ENCODE assay signal across 19 cellular contexts in the genomic region with DNA sequence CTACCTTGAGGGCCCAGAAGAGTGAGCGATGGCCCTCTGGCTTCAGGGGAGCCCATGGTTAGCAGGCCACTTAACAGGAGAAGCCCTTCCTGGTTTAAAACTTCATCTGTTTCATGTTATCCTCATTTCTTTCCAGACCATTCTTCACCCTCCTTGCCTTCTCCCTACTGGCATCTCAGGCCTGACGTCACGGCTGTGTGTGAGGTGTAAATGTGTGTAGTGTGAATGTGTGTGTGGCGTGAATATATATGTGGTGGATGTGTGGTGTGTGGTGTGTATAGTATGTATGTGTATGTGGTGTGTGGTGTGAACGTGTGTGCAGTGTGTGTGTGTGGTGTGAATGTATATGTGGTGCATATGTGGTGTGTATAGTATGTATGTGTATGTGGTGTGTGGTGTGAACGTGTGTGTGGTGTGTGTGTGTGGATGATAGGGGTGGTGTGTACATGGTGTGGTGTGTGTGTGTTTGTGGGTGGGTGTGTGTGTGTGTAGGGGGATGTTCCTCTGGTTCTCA.
DNase-seq lines count a peak whose midpoint lies in the region; ATAC-seq, FAIRE-seq and TF ChIP-seq lines count a peak whose summit lies in the region.
"Had no signal": no experiment of that assay in that cellular context is flagged by ENCODE, and none has a peak within 500 bp of the region (broad histone marks: within the 10 kb centered on the region; RNA-seq: fewer than 3 reads in every experiment).

No MANE protein-coding gene starts in this region.

- no peaks in the 10 kb centered on the region for H3K9me3 Mint-ChIP-seq in MCF 10A (ENCODE audit: unreplicated experiment)
- H3K9me3 Mint-ChIP-seq: CD4-positive, alpha-beta T cell; H9; IgD-negative memory B cell had no signal

- H3K27me3 Mint-ChIP-seq in MCF 10A (ENCODE audit: insufficient read depth, unreplicated experiment) = no peaks in the 10 kb centered on the region
- H3K27me3 Mint-ChIP-seq: CD4-positive, alpha-beta T cell had no signal

- no TSS peak for BruUV-seq in MCF 10A (replicated peaks; lab: Mats Ljungman, UMichigan)
- no TSS peak for BruUV-seq in mammary epithelial cell (replicated peaks; lab: Mats Ljungman, UMichigan)

- no peak overlapping the region for H4K8ac ChIP-seq in H1 (ENCODE audit: extremely low read depth, insufficient read depth, low read length)

- in situ Hi-C loops in mammary epithelial cell (cut with MboI; ENCODE audit: low sequenced_read_pairs in 2 of 2) = loop anchor here in 1 of 2 donors (10.0 kb wide), 1 partner anchor 430 kb away; no protein-coding TSS in a partner anchor

- H2AFZ ChIP-seq in mammary epithelial cell (ENCODE audit: low read depth, low read length) (no peak overlapping the region), H1 (ENCODE audit: low read length) (no peak overlapping the region)

- no peak overlapping the region for H3K9ac ChIP-seq in mammary epithelial cell (ENCODE audit: insufficient read depth, low read length)
- H3K9ac ChIP-seq in H1 (replicated peaks in 1 of 4; ENCODE audit: extremely low read depth in 1 of 4, low read depth in 3 of 4, low read length in 3 of 4) = no peak overlapping the region

- H3K4ac ChIP-seq in H1 (replicated peaks; ENCODE audit: insufficient read length, low read depth, low read length) = no peak overlapping the region

- no peak overlapping the region for H3K4me3 Mint-ChIP-seq in MCF 10A (ENCODE audit: unreplicated experiment)
- H3K4me3 Mint-ChIP-seq: CD4-positive, alpha-beta T cell; H9; IgD-negative memory B cell had no signal

- peak overlapping the region; percentile 93 for H3K56ac ChIP-seq in H1 (replicated peaks; ENCODE audit: insufficient read length, low read depth, low read length)

- TF ChIP-seq RAD21 in H1 (IDR thresholded peaks at IDR 0.05 in 1 of 2, conservative IDR thresholded peaks at IDR 0.05 in 1 of 2; ENCODE audit: low read depth in 2 of 2, low read length in 2 of 2) = no peak

- H3K79me2 ChIP-seq in mammary epithelial cell (ENCODE audit: insufficient read depth, low read length) = no peaks in the 10 kb centered on the region
- no peaks in the 10 kb centered on the region for H3K79me2 ChIP-seq in H1 (ENCODE audit: control insufficient read depth in 1 of 2, insufficient read depth in 2 of 2, low read length in 2 of 2)

- no peak overlapping the region for H2BK15ac ChIP-seq in H1 (ENCODE audit: low read length)

- peak; percentile 12 for FAIRE-seq in GM18507 (lab: Jason Lieb, UNC)
- FAIRE-seq in H1 (lab: Jason Lieb, UNC) = no peak
- no peak for FAIRE-seq in RCC 7860 (lab: Jason Lieb, UNC)
- FAIRE-seq: A549, D721Med, G401.6 had no signal

- H3K79me1 ChIP-seq in H1 (ENCODE audit: low read depth, low read length) = no peaks in the 10 kb centered on the region

- TF ChIP-seq POLR2A in H1 (IDR thresholded peaks at IDR 0.05; ENCODE audit: control extremely low read depth in 1 of 2, low read depth in 2 of 2, low read length in 2 of 2) = no peak

- H3K4me2 ChIP-seq in mammary epithelial cell (ENCODE audit: insufficient read depth, low read depth, low read length) = no peak overlapping the region
- no peak overlapping the region for H3K4me2 ChIP-seq in H1 (ENCODE audit: insufficient read depth in 1 of 2, low read depth in 2 of 2, low read length in 2 of 2)
- H3K4me2 ChIP-seq: A549 had no signal

- no peak overlapping the region for H4K5ac ChIP-seq in H1 (ENCODE audit: insufficient read length, low read depth, low read length)

- ATAC-seq in upper lobe of right lung = peak; percentile 33
- ATAC-seq: A549 had no signal

- no peak overlapping the region for H3K4me3 ChIP-seq in mammary epithelial cell (replicated peaks in 1 of 3; ENCODE audit: insufficient read depth in 1 of 3, low read depth in 2 of 3, low read length in 3 of 3)
- no peak overlapping the region for H3K4me3 ChIP-seq in H1 (ENCODE audit: extremely low read depth in 1 of 4, insufficient read depth in 2 of 4, low read depth in 3 of 4, low read length in 4 of 4)
- H3K4me3 ChIP-seq in upper lobe of right lung = no peak overlapping the region
- H3K4me3 ChIP-seq: A549 had no signal

- H3K4me1 Mint-ChIP-seq in MCF 10A (ENCODE audit: insufficient read depth, unreplicated experiment) = no peaks in the 10 kb centered on the region

- CTCF ChIA-PET in MCF 10A (lab: Yijun Ruan, JAX) (no interaction called here), mammary epithelial cell (lab: Charles Lee; ENCODE audit: low non-redundant PET) (no interaction called here), H1 (lab: Charles Lee; ENCODE audit: partially characterized antibody) (no interaction called here)

- H3K36me3 ChIP-seq in mammary epithelial cell (ENCODE audit: insufficient read depth, low read length) (no peaks in the 10 kb centered on the region), H1 (ENCODE audit: control insufficient read depth in 2 of 4, insufficient read depth in 4 of 4, low read length in 3 of 4) (no peaks in the 10 kb centered on the region), upper lobe of right lung (no peaks in the 10 kb centered on the region)

- H3K36me3 Mint-ChIP-seq in MCF 10A (ENCODE audit: insufficient read depth, unreplicated experiment) = no peaks in the 10 kb centered on the region

- H3K14ac ChIP-seq in H1 (ENCODE audit: insufficient read length) = no peak overlapping the region

- TF ChIP-seq EP300 in H1 (IDR thresholded peaks at IDR 0.05; ENCODE audit: borderline replicate concordance in 1 of 2, low read depth in 2 of 2, low read length in 2 of 2) = no peak

- H4K91ac ChIP-seq in H1 (replicated peaks; ENCODE audit: insufficient read length, low read length) = no peak overlapping the region

- DNase-seq in MCF 10A (ENCODE audit: unreplicated experiment) (no peak), mammary epithelial cell (no peak), GM18507 (ENCODE audit: extremely low spot score, insufficient read length, low read depth) (no peak), H1 (ENCODE audit: low read depth in 1 of 2, low spot score in 2 of 2) (no peak), upper lobe of right lung (no peak), NCI-H146 (lab: John Stamatoyannopoulos, UW) (no peak), RCC 7860 (ENCODE audit: low spot score) (no peak)
- DNase-seq in activated naive CD4-positive, alpha-beta T cell (lab: John Stamatoyannopoulos, UW) = no peak
- DNase-seq: AML-193; Caco-2; CD4-positive, alpha-beta T cell; GOT3; H9 had no signal

- dilution Hi-C loops in mammary epithelial cell (cut with HindIII; ENCODE audit: low sequenced_read_pairs) = no loop called here

- TF ChIP-seq CTCF in MCF 10A (IDR thresholded peaks at IDR 0.05; ENCODE audit: unreplicated experiment) (no peak), mammary epithelial cell (conservative IDR thresholded peaks at IDR 0.05 in 1 of 2, IDR thresholded peaks at IDR 0.05 in 1 of 2; ENCODE audit: extremely low read depth in 1 of 2, insufficient read depth in 1 of 2, low read depth in 1 of 2, low read length in 2 of 2) (no peak), H1 (IDR thresholded peaks at IDR 0.05; ENCODE audit: control extremely low read depth in 1 of 3, insufficient read depth in 1 of 3, low read depth in 1 of 3, low read length in 3 of 3) (no peak), upper lobe of right lung (IDR thresholded peaks at IDR 0.05) (no peak)

- H3K27ac ChIP-seq in mammary epithelial cell (ENCODE audit: insufficient read depth, low read depth, low read length) = no peak overlapping the region
- no peak overlapping the region for H3K27ac ChIP-seq in H1 (ENCODE audit: low read depth, low read length)
- no peak overlapping the region for H3K27ac ChIP-seq in upper lobe of right lung
- H3K27ac ChIP-seq: 22Rv1, A549, C4-2B had no signal

- H3K23me2 ChIP-seq in H1 (ENCODE audit: low read depth, low read length) = peaks cover 5% of the 10 kb centered on the region; the same call in 1 of the 2 replicates

- H3K4me1 ChIP-seq in mammary epithelial cell (ENCODE audit: insufficient read depth, low read length) (no peaks in the 10 kb centered on the region), H1 (replicated peaks in 1 of 4; ENCODE audit: control insufficient read depth in 3 of 4, insufficient read depth in 4 of 4, low read length in 3 of 4) (no peaks in the 10 kb centered on the region), upper lobe of right lung (no peaks in the 10 kb centered on the region)
- H3K4me1 ChIP-seq: A549, Caco-2 had no signal

- H3K18ac ChIP-seq in H1 (ENCODE audit: extremely low read depth, low read length) = no peak overlapping the region

- H3K27me3 ChIP-seq in mammary epithelial cell (ENCODE audit: insufficient read depth, low read length) (peaks cover 2% of the 10 kb centered on the region), H1 (replicated peaks in 1 of 4; ENCODE audit: control insufficient read depth in 3 of 4, extremely low read depth in 1 of 4, insufficient read depth in 3 of 4, low read length in 3 of 4) (no peaks in the 10 kb centered on the region), upper lobe of right lung (no peaks in the 10 kb centered on the region)

- H2AK5ac ChIP-seq in H1 (ENCODE audit: low read depth, low read length) = no peak overlapping the region

- intact Hi-C loops in MCF 10A (cut with micrococcal nuclease) = no loop called here
- intact Hi-C loops in mammary epithelial cell (cut with micrococcal nuclease) = no loop called here
- intact Hi-C loops in upper lobe of right lung (cut with DNase I) = no loop called here

- no peak overlapping the region for H2BK20ac ChIP-seq in H1 (ENCODE audit: low read length)

- peak overlapping the region; percentile 36 for H3K27ac Mint-ChIP-seq in MCF 10A (ENCODE audit: low read depth, unreplicated experiment)
- H3K27ac Mint-ChIP-seq: CD4-positive, alpha-beta T cell; IgD-negative memory B cell had no signal

- no peak overlapping the region for H2BK12ac ChIP-seq in H1 (ENCODE audit: low read depth, low read length)

- H4K20me1 ChIP-seq in mammary epithelial cell (ENCODE audit: insufficient read depth, low read length) (no peaks in the 10 kb centered on the region), H1 (replicated peaks in 1 of 2; ENCODE audit: control insufficient read depth in 1 of 2, insufficient read depth in 2 of 2, low read length in 2 of 2) (peaks cover 0 to 3% of the 10 kb centered on the region in 2 experiments)

- no peak overlapping the region for H3K23ac ChIP-seq in H1 (ENCODE audit: insufficient read length)

- 69% methylated on average over 6 of the region's 6 CpGs for WGBS in mammary epithelial cell (ENCODE audit: low coverage, missing lambda C conversion rate)
- 68 to 100% methylated on average over 1 to 6 of the region's 6 CpGs for WGBS in H1 (ENCODE audit: extremely low coverage in 1 of 2, insufficient coverage in 1 of 2, insufficient read length in 1 of 2, insufficient replicate concordance in 2 of 2, low coverage in 1 of 2, low lambda C conversion rate in 2 of 2, missing lambda C conversion rate in 1 of 2), 2 experiments

- no peak overlapping the region for H2BK120ac ChIP-seq in H1 (replicated peaks; ENCODE audit: low read depth, low read length)

- POLR2A ChIA-PET in MCF 10A (lab: Yijun Ruan, JAX) (no interaction called here), H1 (lab: Charles Lee; ENCODE audit: partially characterized antibody) (no interaction called here)

- no peak overlapping the region for H2BK5ac ChIP-seq in H1 (ENCODE audit: low read depth, low read length)

- H3K9me3 ChIP-seq in mammary epithelial cell (replicated peaks; ENCODE audit: insufficient read depth, low read length) = no peaks in the 10 kb centered on the region
- H3K9me3 ChIP-seq in H1 (ENCODE audit: insufficient read depth in 2 of 2, low read depth in 1 of 2, low read length in 1 of 2) = peaks cover 43 to 58% of the 10 kb centered on the region in 2 experiments
- H3K9me3 ChIP-seq in upper lobe of right lung = no peaks in the 10 kb centered on the region
- H3K9me3 ChIP-seq: A549, Caco-2 had no signal
